8 cellular contexts compared by ENCODE assay signal in genomic region chr3:43638594-43639447, GRCh38. TPM values are rescaled to one million over a fixed set of nuclear protein-coding genes. Genes with fewer than 3 reads are reported as not detected.
DNase-seq lines count a peak whose midpoint lies in the region; ATAC-seq and TF ChIP-seq lines count a peak whose summit lies in the region.

No MANE protein-coding gene starts in this region.

- no peak overlapping the region for H3K4me3 ChIP-seq in kidney epithelial cell (ENCODE audit: low read depth, low read length)
- no peak overlapping the region for H3K4me3 ChIP-seq in heart left ventricle

- intact Hi-C loops in heart left ventricle (cut with DNase I): no loop called here

- no peak for TF ChIP-seq POLR2A in heart left ventricle (IDR thresholded peaks at IDR 0.05)

- WGBS in heart left ventricle, 4 donors: 62 to 68% (median 64%) methylated on average over 9 of the region's 9 CpGs

- no peak for TF ChIP-seq EP300 in Ishikawa (IDR thresholded peaks at IDR 0.05; ENCODE audit: borderline replicate concordance)

- H3K27ac ChIP-seq in heart left ventricle: no peak overlapping the region

- no peak for ATAC-seq in HG03521 (IDR thresholded peaks at IDR 0.05; ENCODE audit: unreplicated experiment)
- ATAC-seq in heart left ventricle: no peak

- no peaks in the 10 kb centered on the region for H3K4me1 ChIP-seq in heart left ventricle

- DNase-seq in NOMO-1 (lab: John Stamatoyannopoulos, UW; ENCODE audit: unreplicated experiment in 2 of 2) (peak; percentile 5 to 8), NOMO-1 treated with dmso at 0.1 percent for 144 hours (lab: John Stamatoyannopoulos, UW; ENCODE audit: unreplicated experiment) (no peak), kidney epithelial cell (ENCODE audit: low read depth) (no peak), NCI-H1417 treated with DMSO at 0.1 percent for 48 hours (lab: John Stamatoyannopoulos, UW) (no peak), heart left ventricle (no peak)
- DNase-seq in activated CD4-positive, alpha-beta T cell treated with anti-CD3 and anti-CD28 coated beads, Interleukin-2, amount 50 U/mL, for 4 hours: peak; percentile 7 to 16

- no peaks in the 10 kb centered on the region for H3K9me3 ChIP-seq in heart left ventricle

- H3K36me3 ChIP-seq in kidney epithelial cell (ENCODE audit: control insufficient read depth, insufficient read depth, low read length) (no peaks in the 10 kb centered on the region), heart left ventricle (no peaks in the 10 kb centered on the region)

- TF ChIP-seq RAD21 in Ishikawa (IDR thresholded peaks at IDR 0.05; ENCODE audit: low read depth): peak; percentile 68

- H3K27me3 ChIP-seq in kidney epithelial cell (ENCODE audit: control insufficient read depth, insufficient read depth, low read length) (no peaks in the 10 kb centered on the region), heart left ventricle (peaks cover 0 to 2% (median 0%) of the 10 kb centered on the region in 9 donors)

- TF ChIP-seq CTCF in kidney epithelial cell (IDR thresholded peaks at IDR 0.05; ENCODE audit: insufficient read depth, low read length, poor library complexity, severe bottlenecking) (peak; percentile 28), heart left ventricle (IDR thresholded peaks at IDR 0.05) (no peak)

TF ChIP-seq in Ishikawa, 13 proteins besides CTCF, POLR2A, EP300 and RAD21:
- TF ChIP-seq YY1 (IDR thresholded peaks at IDR 0.05; ENCODE audit: low read depth): no peak
- peak; percentile 47 for TF ChIP-seq TEAD4 (IDR thresholded peaks at IDR 0.05)
TF ChIP-seq in Ishikawa: peak in this region for 1.

RNA-seq across cellular contexts. Expression of gene ANO10, which starts 17.0 kb away (rescaled TPM):
- total RNA-seq in kidney epithelial cell: 51.1 and 57.3 TPM in 2 replicates
- total RNA-seq in heart left ventricle: 10 to 100 TPM in 8 of 9 donors, 1 to 10 TPM in 1; 8.3 to 29.8 (median 15.8) TPM
- 10 to 100 TPM in 1 of 2 donors, 1 to 10 TPM in 1; 8.8 to 19.9 TPM for polyA plus RNA-seq in heart left ventricle

RNA-seq across cellular contexts. Expression of gene ABHD5, which starts 51.9 kb away (rescaled TPM):
- total RNA-seq in kidney epithelial cell (23.1 and 23.4 TPM in 2 replicates), heart left ventricle (10 to 100 TPM; 24.2 to 48.2 (median 26.7) TPM)
- polyA plus RNA-seq in heart left ventricle: 100 to 1,000 TPM in 1 of 2 donors, 1 to 10 TPM in 1; 8.5 to 103 TPM

Comparison
In these comparisons a context has a peak if more than half of its experiments do, and no peak if none do; other contexts are left out.
1. DNase-seq: peak in NOMO-1 (2 of 2) and activated CD4-positive, alpha-beta T cell treated with anti-CD3 and anti-CD28 coated beads, Interleukin-2, amount 50 U/mL, for 4 hours (2 of 2); none in NOMO-1 treated with dmso at 0.1 percent for 144 hours (single experiment), kidney epithelial cell (single experiment), NCI-H1417 treated with DMSO at 0.1 percent for 48 hours (single experiment) and heart left ventricle (0 of 5).